Comparison of ENCODE assay signal across 1 cellular context in the genomic region with DNA sequence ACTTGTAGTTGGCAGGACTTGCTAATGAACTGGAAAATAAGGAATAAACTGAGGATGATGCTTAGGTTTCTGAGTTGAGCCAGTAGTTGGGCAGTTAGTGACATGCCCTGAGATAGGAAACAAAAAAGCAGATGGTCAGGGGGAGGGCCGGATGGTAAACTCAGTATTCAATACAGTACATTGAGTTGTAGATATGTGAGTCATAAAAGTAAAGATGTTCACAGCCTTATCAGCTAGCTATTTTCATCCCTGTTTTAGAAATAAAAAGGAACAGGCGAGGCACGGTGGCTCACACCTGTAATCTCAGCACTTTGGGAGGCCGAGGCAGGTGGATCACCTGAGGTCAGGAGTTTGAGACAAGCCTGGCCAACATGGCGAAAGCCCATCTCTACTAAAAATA.
A peak's percentile ranks its signal among the peaks of the same experiment; 100 is the strongest.
TF ChIP-seq lines count a peak whose summit lies in the region.

No MANE protein-coding gene starts in this region.

TF ChIP-seq in K562, 482 proteins besides CTCF, POLR2A, EP300 and RAD21 (continued from another document and continues in another):
- TF ChIP-seq, protein P1, sequence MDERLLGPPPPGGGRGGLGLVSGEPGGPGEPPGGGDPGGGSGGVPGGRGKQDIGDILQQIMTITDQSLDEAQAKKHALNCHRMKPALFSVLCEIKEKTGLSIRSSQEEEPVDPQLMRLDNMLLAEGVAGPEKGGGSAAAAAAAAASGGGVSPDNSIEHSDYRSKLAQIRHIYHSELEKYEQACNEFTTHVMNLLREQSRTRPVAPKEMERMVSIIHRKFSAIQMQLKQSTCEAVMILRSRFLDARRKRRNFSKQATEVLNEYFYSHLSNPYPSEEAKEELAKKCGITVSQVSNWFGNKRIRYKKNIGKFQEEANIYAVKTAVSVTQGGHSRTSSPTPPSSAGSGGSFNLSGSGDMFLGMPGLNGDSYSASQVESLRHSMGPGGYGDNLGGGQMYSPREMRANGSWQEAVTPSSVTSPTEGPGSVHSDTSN (CRISPR knock-in tag; IDR thresholded peaks at IDR 0.05; ENCODE audit: low read depth), result no peak
- TF ChIP-seq, protein P1 (tag; conservative IDR thresholded peaks at IDR 0.05; ENCODE audit: low read depth), result no peak
- TF ChIP-seq, protein P2, sequence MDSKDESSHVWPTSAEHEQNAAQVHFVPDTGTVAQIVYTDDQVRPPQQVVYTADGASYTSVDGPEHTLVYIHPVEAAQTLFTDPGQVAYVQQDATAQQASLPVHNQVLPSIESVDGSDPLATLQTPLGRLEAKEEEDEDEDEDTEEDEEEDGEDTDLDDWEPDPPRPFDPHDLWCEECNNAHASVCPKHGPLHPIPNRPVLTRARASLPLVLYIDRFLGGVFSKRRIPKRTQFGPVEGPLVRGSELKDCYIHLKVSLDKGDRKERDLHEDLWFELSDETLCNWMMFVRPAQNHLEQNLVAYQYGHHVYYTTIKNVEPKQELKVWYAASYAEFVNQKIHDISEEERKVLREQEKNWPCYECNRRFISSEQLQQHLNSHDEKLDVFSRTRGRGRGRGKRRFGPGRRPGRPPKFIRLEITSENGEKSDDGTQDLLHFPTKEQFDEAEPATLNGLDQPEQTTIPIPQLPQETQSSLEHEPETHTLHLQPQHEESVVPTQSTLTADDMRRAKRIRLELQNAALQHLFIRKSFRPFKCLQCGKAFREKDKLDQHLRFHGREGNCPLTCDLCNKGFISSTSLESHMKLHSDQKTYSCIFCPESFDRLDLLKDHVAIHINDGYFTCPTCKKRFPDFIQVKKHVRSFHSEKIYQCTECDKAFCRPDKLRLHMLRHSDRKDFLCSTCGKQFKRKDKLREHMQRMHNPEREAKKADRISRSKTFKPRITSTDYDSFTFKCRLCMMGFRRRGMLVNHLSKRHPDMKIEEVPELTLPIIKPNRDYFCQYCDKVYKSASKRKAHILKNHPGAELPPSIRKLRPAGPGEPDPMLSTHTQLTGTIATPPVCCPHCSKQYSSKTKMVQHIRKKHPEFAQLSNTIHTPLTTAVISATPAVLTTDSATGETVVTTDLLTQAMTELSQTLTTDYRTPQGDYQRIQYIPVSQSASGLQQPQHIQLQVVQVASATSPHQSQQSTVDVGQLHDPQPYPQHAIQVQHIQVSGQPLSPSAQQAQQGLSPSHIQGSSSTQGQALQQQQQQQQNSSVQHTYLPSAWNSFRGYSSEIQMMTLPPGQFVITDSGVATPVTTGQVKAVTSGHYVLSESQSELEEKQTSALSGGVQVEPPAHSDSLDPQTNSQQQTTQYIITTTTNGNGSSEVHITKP (IDR thresholded peaks at IDR 0.05; ENCODE audit: partially characterized antibody), result no peak
- TF ChIP-seq, protein P3, sequence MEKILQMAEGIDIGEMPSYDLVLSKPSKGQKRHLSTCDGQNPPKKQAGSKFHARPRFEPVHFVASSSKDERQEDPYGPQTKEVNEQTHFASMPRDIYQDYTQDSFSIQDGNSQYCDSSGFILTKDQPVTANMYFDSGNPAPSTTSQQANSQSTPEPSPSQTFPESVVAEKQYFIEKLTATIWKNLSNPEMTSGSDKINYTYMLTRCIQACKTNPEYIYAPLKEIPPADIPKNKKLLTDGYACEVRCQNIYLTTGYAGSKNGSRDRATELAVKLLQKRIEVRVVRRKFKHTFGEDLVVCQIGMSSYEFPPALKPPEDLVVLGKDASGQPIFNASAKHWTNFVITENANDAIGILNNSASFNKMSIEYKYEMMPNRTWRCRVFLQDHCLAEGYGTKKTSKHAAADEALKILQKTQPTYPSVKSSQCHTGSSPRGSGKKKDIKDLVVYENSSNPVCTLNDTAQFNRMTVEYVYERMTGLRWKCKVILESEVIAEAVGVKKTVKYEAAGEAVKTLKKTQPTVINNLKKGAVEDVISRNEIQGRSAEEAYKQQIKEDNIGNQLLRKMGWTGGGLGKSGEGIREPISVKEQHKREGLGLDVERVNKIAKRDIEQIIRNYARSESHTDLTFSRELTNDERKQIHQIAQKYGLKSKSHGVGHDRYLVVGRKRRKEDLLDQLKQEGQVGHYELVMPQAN (IDR thresholded peaks at IDR 0.05; ENCODE audit: borderline replicate concordance), result no peak
- TF ChIP-seq ZNF79 (CRISPR knock-in tag; IDR thresholded peaks at IDR 0.05; ENCODE audit: low read depth) (no peak), XRCC4 (IDR thresholded peaks at IDR 0.05; ENCODE audit: extremely low read depth, insufficient read depth, insufficient read length) (no peak), JUNB (CRISPR knock-in tag; conservative IDR thresholded peaks at IDR 0.05) (no peak), NR4A1 (CRISPR knock-in tag; IDR thresholded peaks at IDR 0.05) (no peak), NR4A1 (tag; IDR thresholded peaks at IDR 0.05) (no peak), SRSF1 (IDR thresholded peaks at IDR 0.05; ENCODE audit: low read depth, low read length) (no peak), HDAC6 (IDR thresholded peaks at IDR 0.05; ENCODE audit: low read depth, low read length) (no peak), SMAD2 (IDR thresholded peaks at IDR 0.05; ENCODE audit: low read depth, low read length) (no peak), NR2F6 (CRISPR knock-in tag; IDR thresholded peaks at IDR 0.05) (no peak), ARHGAP35 (IDR thresholded peaks at IDR 0.05; ENCODE audit: partially characterized antibody) (no peak), HDAC8 (tag; IDR thresholded peaks at IDR 0.05) (no peak), POLR2G (IDR thresholded peaks at IDR 0.05; ENCODE audit: low read depth, low read length) (no peak), HCFC1 (IDR thresholded peaks at IDR 0.05; ENCODE audit: low read depth, low read length) (no peak), PURB (CRISPR knock-in tag; IDR thresholded peaks at IDR 0.05; ENCODE audit: low read depth) (no peak), ARID2 (IDR thresholded peaks at IDR 0.05) (no peak), FOXJ2 (tag; IDR thresholded peaks at IDR 0.05) (no peak), ATF1 (CRISPR knock-in tag; IDR thresholded peaks at IDR 0.05) (no peak), ATF1 (tag; IDR thresholded peaks at IDR 0.05) (0 out of 2 replicates have a peak, but pooled peaks have one; percentile 21), RBFOX2 (IDR thresholded peaks at IDR 0.05; ENCODE audit: low read depth, low read length) (no peak), TEAD1 (CRISPR knock-in tag; IDR thresholded peaks at IDR 0.05) (no peak), ZNF75A (CRISPR knock-in tag; IDR thresholded peaks at IDR 0.05) (no peak), JUN (IDR thresholded peaks at IDR 0.05; ENCODE audit: borderline replicate concordance, low read depth, low read length) (peak; percentile 45; the same call in 1 of the 2 replicates), JUN (CRISPR knock-in tag; IDR thresholded peaks at IDR 0.05; ENCODE audit: borderline replicate concordance) (no peak), SNRNP70 (optimal IDR thresholded peaks at IDR 0.05; ENCODE audit: low read depth, low read length) (no peak), NRF1 (conservative IDR thresholded peaks at IDR 0.05 in 1 of 2, IDR thresholded peaks at IDR 0.05 in 1 of 2) (no peak), MAFK (IDR thresholded peaks at IDR 0.05; ENCODE audit: low read length) (no peak), KAT2B (IDR thresholded peaks at IDR 0.05; ENCODE audit: low read depth, low read length) (no peak), ZKSCAN8 (CRISPR knock-in tag; IDR thresholded peaks at IDR 0.05) (no peak), SP1 (CRISPR knock-in tag; IDR thresholded peaks at IDR 0.05) (no peak), ZNF3 (CRISPR knock-in tag; IDR thresholded peaks at IDR 0.05) (no peak), ZNF12 (CRISPR knock-in tag; IDR thresholded peaks at IDR 0.05) (no peak), SRF (CRISPR knock-in tag; IDR thresholded peaks at IDR 0.05) (no peak), ESRRB (CRISPR knock-in tag; IDR thresholded peaks at IDR 0.05; ENCODE audit: borderline replicate concordance) (no peak), TAF7 (tag; IDR thresholded peaks at IDR 0.05) (no peak), MIER1 (IDR thresholded peaks at IDR 0.05; ENCODE audit: low read depth) (no peak), PHF21A (IDR thresholded peaks at IDR 0.05; ENCODE audit: borderline replicate concordance, low read depth) (no peak), RFX1 (IDR thresholded peaks at IDR 0.05) (no peak)
- TF ChIP-seq, protein P4, sequence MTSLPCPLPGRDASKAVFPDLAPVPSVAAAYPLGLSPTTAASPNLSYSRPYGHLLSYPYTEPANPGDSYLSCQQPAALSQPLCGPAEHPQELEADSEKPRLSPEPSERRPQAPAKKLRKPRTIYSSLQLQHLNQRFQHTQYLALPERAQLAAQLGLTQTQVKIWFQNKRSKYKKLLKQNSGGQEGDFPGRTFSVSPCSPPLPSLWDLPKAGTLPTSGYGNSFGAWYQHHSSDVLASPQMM (CRISPR knock-in tag; IDR thresholded peaks at IDR 0.05), result no peak
- TF ChIP-seq, protein P5, sequence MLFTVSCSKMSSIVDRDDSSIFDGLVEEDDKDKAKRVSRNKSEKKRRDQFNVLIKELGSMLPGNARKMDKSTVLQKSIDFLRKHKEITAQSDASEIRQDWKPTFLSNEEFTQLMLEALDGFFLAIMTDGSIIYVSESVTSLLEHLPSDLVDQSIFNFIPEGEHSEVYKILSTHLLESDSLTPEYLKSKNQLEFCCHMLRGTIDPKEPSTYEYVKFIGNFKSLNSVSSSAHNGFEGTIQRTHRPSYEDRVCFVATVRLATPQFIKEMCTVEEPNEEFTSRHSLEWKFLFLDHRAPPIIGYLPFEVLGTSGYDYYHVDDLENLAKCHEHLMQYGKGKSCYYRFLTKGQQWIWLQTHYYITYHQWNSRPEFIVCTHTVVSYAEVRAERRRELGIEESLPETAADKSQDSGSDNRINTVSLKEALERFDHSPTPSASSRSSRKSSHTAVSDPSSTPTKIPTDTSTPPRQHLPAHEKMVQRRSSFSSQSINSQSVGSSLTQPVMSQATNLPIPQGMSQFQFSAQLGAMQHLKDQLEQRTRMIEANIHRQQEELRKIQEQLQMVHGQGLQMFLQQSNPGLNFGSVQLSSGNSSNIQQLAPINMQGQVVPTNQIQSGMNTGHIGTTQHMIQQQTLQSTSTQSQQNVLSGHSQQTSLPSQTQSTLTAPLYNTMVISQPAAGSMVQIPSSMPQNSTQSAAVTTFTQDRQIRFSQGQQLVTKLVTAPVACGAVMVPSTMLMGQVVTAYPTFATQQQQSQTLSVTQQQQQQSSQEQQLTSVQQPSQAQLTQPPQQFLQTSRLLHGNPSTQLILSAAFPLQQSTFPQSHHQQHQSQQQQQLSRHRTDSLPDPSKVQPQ (CRISPR knock-in tag; IDR thresholded peaks at IDR 0.05; ENCODE audit: borderline replicate concordance), result no peak
- TF ChIP-seq, protein P6, sequence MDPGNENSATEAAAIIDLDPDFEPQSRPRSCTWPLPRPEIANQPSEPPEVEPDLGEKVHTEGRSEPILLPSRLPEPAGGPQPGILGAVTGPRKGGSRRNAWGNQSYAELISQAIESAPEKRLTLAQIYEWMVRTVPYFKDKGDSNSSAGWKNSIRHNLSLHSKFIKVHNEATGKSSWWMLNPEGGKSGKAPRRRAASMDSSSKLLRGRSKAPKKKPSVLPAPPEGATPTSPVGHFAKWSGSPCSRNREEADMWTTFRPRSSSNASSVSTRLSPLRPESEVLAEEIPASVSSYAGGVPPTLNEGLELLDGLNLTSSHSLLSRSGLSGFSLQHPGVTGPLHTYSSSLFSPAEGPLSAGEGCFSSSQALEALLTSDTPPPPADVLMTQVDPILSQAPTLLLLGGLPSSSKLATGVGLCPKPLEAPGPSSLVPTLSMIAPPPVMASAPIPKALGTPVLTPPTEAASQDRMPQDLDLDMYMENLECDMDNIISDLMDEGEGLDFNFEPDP (CRISPR knock-in tag; IDR thresholded peaks at IDR 0.05), result no peak
- TF ChIP-seq, protein P7, sequence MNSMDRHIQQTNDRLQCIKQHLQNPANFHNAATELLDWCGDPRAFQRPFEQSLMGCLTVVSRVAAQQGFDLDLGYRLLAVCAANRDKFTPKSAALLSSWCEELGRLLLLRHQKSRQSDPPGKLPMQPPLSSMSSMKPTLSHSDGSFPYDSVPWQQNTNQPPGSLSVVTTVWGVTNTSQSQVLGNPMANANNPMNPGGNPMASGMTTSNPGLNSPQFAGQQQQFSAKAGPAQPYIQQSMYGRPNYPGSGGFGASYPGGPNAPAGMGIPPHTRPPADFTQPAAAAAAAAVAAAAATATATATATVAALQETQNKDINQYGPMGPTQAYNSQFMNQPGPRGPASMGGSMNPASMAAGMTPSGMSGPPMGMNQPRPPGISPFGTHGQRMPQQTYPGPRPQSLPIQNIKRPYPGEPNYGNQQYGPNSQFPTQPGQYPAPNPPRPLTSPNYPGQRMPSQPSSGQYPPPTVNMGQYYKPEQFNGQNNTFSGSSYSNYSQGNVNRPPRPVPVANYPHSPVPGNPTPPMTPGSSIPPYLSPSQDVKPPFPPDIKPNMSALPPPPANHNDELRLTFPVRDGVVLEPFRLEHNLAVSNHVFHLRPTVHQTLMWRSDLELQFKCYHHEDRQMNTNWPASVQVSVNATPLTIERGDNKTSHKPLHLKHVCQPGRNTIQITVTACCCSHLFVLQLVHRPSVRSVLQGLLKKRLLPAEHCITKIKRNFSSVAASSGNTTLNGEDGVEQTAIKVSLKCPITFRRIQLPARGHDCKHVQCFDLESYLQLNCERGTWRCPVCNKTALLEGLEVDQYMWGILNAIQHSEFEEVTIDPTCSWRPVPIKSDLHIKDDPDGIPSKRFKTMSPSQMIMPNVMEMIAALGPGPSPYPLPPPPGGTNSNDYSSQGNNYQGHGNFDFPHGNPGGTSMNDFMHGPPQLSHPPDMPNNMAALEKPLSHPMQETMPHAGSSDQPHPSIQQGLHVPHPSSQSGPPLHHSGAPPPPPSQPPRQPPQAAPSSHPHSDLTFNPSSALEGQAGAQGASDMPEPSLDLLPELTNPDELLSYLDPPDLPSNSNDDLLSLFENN (IDR thresholded peaks at IDR 0.05; ENCODE audit: low read depth in 2 of 2, low read length in 2 of 2), result peak in 1 of 2 experiments; percentile 83; a peak in 2 of 4 replicates
- TF ChIP-seq, protein P8, sequence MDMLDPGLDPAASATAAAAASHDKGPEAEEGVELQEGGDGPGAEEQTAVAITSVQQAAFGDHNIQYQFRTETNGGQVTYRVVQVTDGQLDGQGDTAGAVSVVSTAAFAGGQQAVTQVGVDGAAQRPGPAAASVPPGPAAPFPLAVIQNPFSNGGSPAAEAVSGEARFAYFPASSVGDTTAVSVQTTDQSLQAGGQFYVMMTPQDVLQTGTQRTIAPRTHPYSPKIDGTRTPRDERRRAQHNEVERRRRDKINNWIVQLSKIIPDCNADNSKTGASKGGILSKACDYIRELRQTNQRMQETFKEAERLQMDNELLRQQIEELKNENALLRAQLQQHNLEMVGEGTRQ (CRISPR knock-in tag; IDR thresholded peaks at IDR 0.05), result no peak
